In genomic region chr7:96287168-96287567, GRCh38 we compare ENCODE assay signal across 12 cellular contexts. TPM values are rescaled to one million over a fixed set of nuclear protein-coding genes. Genes with fewer than 3 reads are reported as not detected.
DNase-seq lines count a peak whose midpoint lies in the region; ATAC-seq, FAIRE-seq and TF ChIP-seq lines count a peak whose summit lies in the region.
"Had no signal": no experiment of that assay in that cellular context is flagged by ENCODE, and none has a peak within 500 bp of the region (broad histone marks: within the 10 kb centered on the region; RNA-seq: fewer than 3 reads in every experiment).

No MANE protein-coding gene starts in this region.

- peak overlapping the region; percentile 71 for H3K4me2 ChIP-seq in BLaER1
- H3K4me2 ChIP-seq in GM12878 (ENCODE audit: control insufficient read depth, insufficient read depth), result no peak overlapping the region

- no peaks in the 10 kb centered on the region for H3K27me3 ChIP-seq in BLaER1
- H3K27me3 ChIP-seq in GM12878 (replicated peaks in 1 of 2; ENCODE audit: control insufficient read depth in 2 of 2, insufficient read depth in 2 of 2, low read length in 1 of 2), result no peaks in the 10 kb centered on the region

- peaks cover 12% of the 10 kb centered on the region for H3K36me3 ChIP-seq in BLaER1
- no peaks in the 10 kb centered on the region; a peak in 2 of 4 replicates for H3K36me3 ChIP-seq in GM12878 (ENCODE audit: control insufficient read depth in 2 of 2, insufficient read depth in 2 of 2, low read length in 1 of 2)
- H3K36me3 ChIP-seq: left ventricle myocardium inferior had no signal

- RAD21 ChIA-PET in GM12878 (lab: Charles Lee; ENCODE audit: unreplicated experiment), result no interaction called here

- peaks cover 5% of the 10 kb centered on the region for H3K79me2 ChIP-seq in GM12878 (ENCODE audit: control insufficient read depth, insufficient read depth, low read length)

- no peak overlapping the region for H2AFZ ChIP-seq in GM12878 (ENCODE audit: control insufficient read depth, low read depth, low read length)

- no peaks in the 10 kb centered on the region for H3K27me3 Mint-ChIP-seq in T-helper 2 cell treated with Interferon-gamma antibody and Interleukin-4, amounts not matched to agents 5 μg/mL and 100 μg/mL, for 36 hours (ENCODE audit: low read depth)
- no peaks in the 10 kb centered on the region for H3K27me3 Mint-ChIP-seq in Calu3 (ENCODE audit: unreplicated experiment)

- intact Hi-C loops in GM12878 (cut with micrococcal nuclease; ENCODE audit: unreplicated experiment) (no loop called here), Calu3 (cut with micrococcal nuclease; ENCODE audit: unreplicated experiment) (no loop called here)

- CTCF ChIA-PET in GM12878 (lab: Yijun Ruan, JAX), result no interaction called here
- CTCF ChIA-PET in Calu3 (lab: Charles Lee), result no interaction called here

- H3K36me3 Mint-ChIP-seq in T-helper 2 cell treated with Interferon-gamma antibody and Interleukin-4, amounts not matched to agents 5 μg/mL and 100 μg/mL, for 36 hours (ENCODE audit: low read depth), result peaks cover 43% of the 10 kb centered on the region
- no peaks in the 10 kb centered on the region for H3K36me3 Mint-ChIP-seq in Calu3 (ENCODE audit: insufficient read depth, unreplicated experiment)

- H3K4me1 ChIP-seq in BLaER1, result peaks cover 30% of the 10 kb centered on the region
- H3K4me1 ChIP-seq in GM12878 (ENCODE audit: control insufficient read depth, insufficient read depth, low read length), result peaks cover 11% of the 10 kb centered on the region

- POLR2A ChIA-PET in GM12878 (lab: Charles Lee), result no interaction called here

- SMC1A ChIA-PET in GM12878 (lab: Charles Lee; ENCODE audit: uncharacterized antibody, unreplicated experiment), result no interaction called here

- peak; percentile 51 for ATAC-seq in GM18907 (IDR thresholded peaks at IDR 0.05; ENCODE audit: unreplicated experiment)
- ATAC-seq in HG03135 (IDR thresholded peaks at IDR 0.05; ENCODE audit: unreplicated experiment), result peak; percentile 42
- ATAC-seq in GM12878, result peak; percentile 41
- no peak for ATAC-seq in HG03457 (IDR thresholded peaks at IDR 0.05; ENCODE audit: unreplicated experiment)

- 0 out of 2 replicates have a peak overlapping the region, but pooled peaks have one; percentile 10 for H3K27ac ChIP-seq in BLaER1
- no peak overlapping the region for H3K27ac ChIP-seq in GM12878 (ENCODE audit: control insufficient read depth, insufficient read depth)
- H3K27ac ChIP-seq: left ventricle myocardium inferior had no signal

- H3K9me3 ChIP-seq in BLaER1 (peaks cover 20% of the 10 kb centered on the region), GM12878 (replicated peaks; ENCODE audit: control insufficient read depth, insufficient read depth, low read length) (peaks cover 9% of the 10 kb centered on the region; the same call in 2 of the 3 replicates)
- H3K9me3 ChIP-seq: left ventricle myocardium inferior had no signal

- peaks cover 34% of the 10 kb centered on the region for H3K9me3 Mint-ChIP-seq in T-helper 2 cell treated with Interferon-gamma antibody and Interleukin-4, amounts not matched to agents 5 μg/mL and 100 μg/mL, for 36 hours
- peaks cover 6% of the 10 kb centered on the region for H3K9me3 Mint-ChIP-seq in Calu3 (ENCODE audit: low read depth, unreplicated experiment)

- WGBS in GM12878 (ENCODE audit: insufficient coverage, insufficient replicate concordance, low lambda C conversion rate, missing lambda C conversion rate), result 38% methylated on average over 2 of the region's 2 CpGs

- TF ChIP-seq RAD21 in GM12878 (IDR thresholded peaks at IDR 0.05; ENCODE audit: insufficient read depth, low read depth, low read length), result no peak

- TF ChIP-seq CTCF in GM12878 (IDR thresholded peaks at IDR 0.05 in 2 of 3, conservative IDR thresholded peaks at IDR 0.05 in 1 of 3; ENCODE audit: control insufficient read depth in 2 of 3, extremely low read depth in 1 of 3, insufficient read depth in 1 of 3, low read depth in 3 of 3, low read length in 3 of 3), result no peak
- no peak for TF ChIP-seq CTCF in Calu3 (IDR thresholded peaks at IDR 0.05; ENCODE audit: unreplicated experiment)

- no peak overlapping the region for H3K9ac ChIP-seq in BLaER1
- H3K9ac ChIP-seq in GM12878 (ENCODE audit: control insufficient read depth, insufficient read depth, low read length), result no peak overlapping the region

- in situ Hi-C loops in GM12878 (cut with MboI), result no loop called here

- BruUV-seq in GM12878 (replicated peaks; lab: Mats Ljungman, UMichigan) (no TSS peak), Calu3 (replicated peaks; lab: Mats Ljungman, UMichigan) (no TSS peak)

- H3K4me1 Mint-ChIP-seq in T-helper 2 cell treated with Interferon-gamma antibody and Interleukin-4, amounts not matched to agents 5 μg/mL and 100 μg/mL, for 36 hours (ENCODE audit: low read depth), result peaks cover 54% of the 10 kb centered on the region
- H3K4me1 Mint-ChIP-seq in Calu3 (ENCODE audit: low read depth, unreplicated experiment), result peaks cover 14% of the 10 kb centered on the region

- TF ChIP-seq POLR2A in GM12878 (IDR thresholded peaks at IDR 0.05; ENCODE audit: low read depth, low read length), result no peak

- H3K4me3 ChIP-seq in BLaER1 (no peak overlapping the region), GM12878 (no peak overlapping the region)
- H3K4me3 ChIP-seq: left ventricle myocardium inferior had no signal

- H3K27ac Mint-ChIP-seq in T-helper 2 cell treated with Interferon-gamma antibody and Interleukin-4, amounts not matched to agents 5 μg/mL and 100 μg/mL, for 36 hours, result no peak overlapping the region
- no peak overlapping the region for H3K27ac Mint-ChIP-seq in Calu3 (ENCODE audit: unreplicated experiment)

- H4K20me1 ChIP-seq in BLaER1 (no peaks in the 10 kb centered on the region), GM12878 (ENCODE audit: control insufficient read depth, insufficient read depth) (no peaks in the 10 kb centered on the region)

- DNase-seq in GM12878 (ENCODE audit: low read depth, low spot score) (no peak), NCI-H510A (lab: John Stamatoyannopoulos, UW) (no peak), Calu3 (no peak)
- no peak for DNase-seq in T-helper 2 cell treated with Interferon-gamma antibody and Interleukin-4, amounts not matched to agents 5 μg/mL and 100 μg/mL, for 36 hours (ENCODE audit: low spot score)
- DNase-seq: foreskin fibroblast, IMR-90, left ventricle myocardium inferior, NCI-H524 had no signal

- H3K4me3 Mint-ChIP-seq in T-helper 2 cell treated with Interferon-gamma antibody and Interleukin-4, amounts not matched to agents 5 μg/mL and 100 μg/mL, for 36 hours, result no peak overlapping the region
- H3K4me3 Mint-ChIP-seq in Calu3 (ENCODE audit: low read depth, unreplicated experiment), result no peak overlapping the region

- no peak for TF ChIP-seq EP300 in GM12878 (IDR thresholded peaks at IDR 0.05; ENCODE audit: borderline replicate concordance in 1 of 2, control insufficient read depth in 1 of 2, low read depth in 2 of 2, low read length in 2 of 2)

- FAIRE-seq in GM12878 (lab: Jason Lieb, UNC), result no peak

TF ChIP-seq in GM12878, 131 proteins besides CTCF, POLR2A, EP300 and RAD21:
- TF ChIP-seq RUNX3 (IDR thresholded peaks at IDR 0.05; ENCODE audit: low read length) (0 out of 2 replicates have a peak, but pooled peaks have one; percentile 4), ATF7 (IDR thresholded peaks at IDR 0.05; ENCODE audit: low read depth) (peak; percentile 54; the same call in 1 of the 2 replicates), RELB (IDR thresholded peaks at IDR 0.05; ENCODE audit: low read depth) (no peak)
- TF ChIP-seq, protein P1, sequence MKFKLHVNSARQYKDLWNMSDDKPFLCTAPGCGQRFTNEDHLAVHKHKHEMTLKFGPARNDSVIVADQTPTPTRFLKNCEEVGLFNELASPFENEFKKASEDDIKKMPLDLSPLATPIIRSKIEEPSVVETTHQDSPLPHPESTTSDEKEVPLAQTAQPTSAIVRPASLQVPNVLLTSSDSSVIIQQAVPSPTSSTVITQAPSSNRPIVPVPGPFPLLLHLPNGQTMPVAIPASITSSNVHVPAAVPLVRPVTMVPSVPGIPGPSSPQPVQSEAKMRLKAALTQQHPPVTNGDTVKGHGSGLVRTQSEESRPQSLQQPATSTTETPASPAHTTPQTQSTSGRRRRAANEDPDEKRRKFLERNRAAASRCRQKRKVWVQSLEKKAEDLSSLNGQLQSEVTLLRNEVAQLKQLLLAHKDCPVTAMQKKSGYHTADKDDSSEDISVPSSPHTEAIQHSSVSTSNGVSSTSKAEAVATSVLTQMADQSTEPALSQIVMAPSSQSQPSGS (IDR thresholded peaks at IDR 0.05; ENCODE audit: low read length), result peak; percentile 66

RNA-seq across cellular contexts. Expression of gene SLC25A13, which starts 34.7 kb away (rescaled TPM):
- 80.1 and 81.8 TPM in 2 replicates for total RNA-seq in GM12878 (2013; cell fraction: nucleolus; rRNA removed)
- total RNA-seq in GM12878 (2014; rRNA removed), result 18.6 and 19.1 TPM in 2 replicates
- total RNA-seq in GM12878 (2014; rRNA removed; fragmentation: Illumina TruSeq; extraction: Trizol), result 21.2 and 23.0 TPM in 2 replicates
- total RNA-seq in GM12878 (2021), result 22.2 and 24.0 TPM in 2 replicates
- 9.3 TPM for polyA plus RNA-seq in GM12878 (2011; ENCODE audit: low read depth)
- 24.3 and 30.1 TPM in 2 replicates for polyA plus RNA-seq in GM12878 (2011; rRNA removed)
- 12.0 and 12.7 TPM in 2 replicates for polyA plus RNA-seq in GM12878 (2011; cell fraction: cytosol; rRNA removed)
- polyA plus RNA-seq in GM12878 (2011; cell fraction: nucleus; rRNA removed), result 24.2 and 24.4 TPM in 2 replicates
- polyA plus RNA-seq in GM12878 (2012), result 9.6 and 9.9 TPM in 2 replicates
- 18.0 and 24.9 TPM in 2 replicates for polyA plus RNA-seq in GM12878 (2014; fragmentation: Illumina TruSeq; extraction: Trizol)
- 1 to 10 TPM; 7.0 to 7.4 TPM for polyA plus RNA-seq in GM12878 (2014; fragmentation: Nextera tagmentation; extraction: Ambion mirVana)
- 15.6 and 16.3 TPM in 2 replicates for polyA plus RNA-seq in GM12878 (2014; rRNA removed)
- polyA plus RNA-seq in GM12878 (2016; fragmentation: Nextera tagmentation; extraction: Ambion mirVana), result 10 to 100 TPM; 17.2 to 24.7 TPM
- 18.2 and 20.3 TPM in 2 replicates for polyA minus RNA-seq in GM12878 (2011; rRNA and poly(A)+ RNA removed)
- polyA minus RNA-seq in GM12878 (2011; cell fraction: cytosol; rRNA and poly(A)+ RNA removed), result 7.3 and 13.5 TPM in 2 replicates
- 15.5 and 28.2 TPM in 2 replicates for polyA minus RNA-seq in GM12878 (2011; cell fraction: nucleus; rRNA and poly(A)+ RNA removed)
- 18.1 and 23.4 TPM in 2 replicates for total RNA-seq in Calu3 (2022)
